ENCODE assay signal across 8 cellular contexts in genomic region chr18:35376393-35376741, GRCh38. TPM values are rescaled to one million over a fixed set of nuclear protein-coding genes. Genes with fewer than 3 reads are reported as not detected.
DNase-seq lines count a peak whose midpoint lies in the region; ATAC-seq and TF ChIP-seq lines count a peak whose summit lies in the region.

No MANE protein-coding gene starts in this region.

- H3K4me3 ChIP-seq in CD4-positive, CD25-positive, alpha-beta regulatory T cell (ENCODE audit: low read depth, low read length): peak overlapping the region; percentile 50
- H3K4me3 ChIP-seq in mucosa of descending colon: peak overlapping the region; percentile 75

- H3K27me3 ChIP-seq in CD4-positive, CD25-positive, alpha-beta regulatory T cell (ENCODE audit: control insufficient read depth, insufficient read depth, low read length): peaks cover 2% of the 10 kb centered on the region

- H3K36me3 ChIP-seq in CD4-positive, CD25-positive, alpha-beta regulatory T cell (ENCODE audit: control insufficient read depth, insufficient read depth, low read length): no peaks in the 10 kb centered on the region
- H3K36me3 ChIP-seq in mucosa of descending colon (ENCODE audit: low read depth): no peaks in the 10 kb centered on the region

- H3K4me1 ChIP-seq in CD4-positive, CD25-positive, alpha-beta regulatory T cell (ENCODE audit: control insufficient read depth, insufficient read depth, low read length, poor library complexity, severe bottlenecking): peaks cover 10% of the 10 kb centered on the region
- peaks cover 3% of the 10 kb centered on the region for H3K4me1 ChIP-seq in mucosa of descending colon (ENCODE audit: low read depth)

- no peak overlapping the region for H3K27ac ChIP-seq in CD4-positive, CD25-positive, alpha-beta regulatory T cell (ENCODE audit: insufficient read depth, low read length, poor library complexity, severe bottlenecking)

- peak overlapping the region; percentile 85 to 90 (median 86) for H3K4me3 Mint-ChIP-seq in CD4-positive, CD25-positive, alpha-beta regulatory T cell

- H3K9me3 Mint-ChIP-seq in CD4-positive, CD25-positive, alpha-beta regulatory T cell: peaks cover 0 to 1% (median 0%) of the 10 kb centered on the region in 7 donors

- H3K27ac Mint-ChIP-seq in CD4-positive, CD25-positive, alpha-beta regulatory T cell: peak overlapping the region; percentile 23 to 85 (median 70)

- H3K4me1 Mint-ChIP-seq in CD4-positive, CD25-positive, alpha-beta regulatory T cell: peaks cover 0 to 10% (median 7%) of the 10 kb centered on the region in 4 donors

- H3K9me3 ChIP-seq in CD4-positive, CD25-positive, alpha-beta regulatory T cell (ENCODE audit: control insufficient read depth in 2 of 2, low read length in 2 of 2): no peaks in the 10 kb centered on the region
- H3K9me3 ChIP-seq in mucosa of descending colon: no peaks in the 10 kb centered on the region

- DNase-seq in CD4-positive, CD25-positive, alpha-beta regulatory T cell: peak in 2 of 3 donors; percentile 5 to 30
- peak; percentile 64 for DNase-seq in SKM-1 treated with dmso at 0.1 percent for 144 hours (lab: John Stamatoyannopoulos, UW; ENCODE audit: unreplicated experiment)
- peak; percentile 54 for DNase-seq in ecto neural progenitor cell (ENCODE audit: low spot score)
- DNase-seq in mucosa of descending colon: peak; percentile 28 to 69 (median 62)
- no peak for DNase-seq in globus pallidus (ENCODE audit: low spot score)

- H3K36me3 Mint-ChIP-seq in CD4-positive, CD25-positive, alpha-beta regulatory T cell: no peaks in the 10 kb centered on the region

- intact Hi-C loops in mucosa of descending colon (cut with DNase I, micrococcal nuclease): no loop called here

- ATAC-seq in CD4-positive, CD25-positive, alpha-beta regulatory T cell (ENCODE audit: low read depth in 2 of 2): peak; percentile 43 to 48
- ATAC-seq in GM19328 (IDR thresholded peaks at IDR 0.05; ENCODE audit: unreplicated experiment) (peak; percentile 45), HG03196 (IDR thresholded peaks at IDR 0.05; ENCODE audit: unreplicated experiment) (peak; percentile 60), mucosa of descending colon (peak; percentile 80), HG03457 (IDR thresholded peaks at IDR 0.05; ENCODE audit: unreplicated experiment) (no peak)

- H3K27me3 Mint-ChIP-seq in CD4-positive, CD25-positive, alpha-beta regulatory T cell: peaks cover 28% of the 10 kb centered on the region

- TF ChIP-seq CTCF in mucosa of descending colon (IDR thresholded peaks at IDR 0.05): no peak

RNA-seq across cellular contexts. Expression of gene ZNF396, which starts 0.8 kb away (rescaled TPM):
- total RNA-seq in CD4-positive, CD25-positive, alpha-beta regulatory T cell: not detected
- 1 to 10 TPM in 2 of 4 donors, under 1 TPM in 1, not detected in 1; 0.57 to 2.3 (median 1.3) TPM for polyA plus RNA-seq in CD4-positive, CD25-positive, alpha-beta regulatory T cell
- 1 to 10 TPM; 2.7 to 6.1 (median 2.8) TPM for total RNA-seq in mucosa of descending colon

RNA-seq across cellular contexts. Expression of gene ZNF24, which starts 32.1 kb away (rescaled TPM):
- 53.9 TPM for total RNA-seq in CD4-positive, CD25-positive, alpha-beta regulatory T cell
- polyA plus RNA-seq in CD4-positive, CD25-positive, alpha-beta regulatory T cell: 10 to 100 TPM; 69.4 to 96.3 (median 73.7) TPM
- total RNA-seq in mucosa of descending colon: 10 to 100 TPM; 44.1 to 58.3 (median 48.9) TPM
